Comparison of ENCODE assay signal across 1 cellular context in the genomic region with DNA sequence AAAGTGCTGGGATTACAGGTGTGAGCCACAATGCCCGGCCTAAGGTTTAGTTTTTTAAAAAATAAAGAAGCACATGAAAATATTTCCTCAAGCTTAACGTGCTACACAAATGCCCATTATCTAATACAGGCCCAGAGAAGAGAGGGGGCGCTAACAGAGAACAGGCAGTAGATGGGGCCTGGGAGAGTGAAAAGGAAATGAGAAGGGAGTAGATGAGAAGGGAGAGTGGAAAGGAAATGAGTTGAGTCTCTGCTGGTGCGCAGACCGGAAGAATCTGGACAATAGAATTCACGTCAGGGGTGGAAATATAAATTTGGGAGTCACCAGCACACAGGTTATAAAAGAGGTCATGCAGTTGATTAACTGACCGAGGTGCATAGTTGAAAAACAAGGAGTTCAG.
TF ChIP-seq lines count a peak whose summit lies in the region.

No MANE protein-coding gene starts in this region.

TF ChIP-seq in H1, 55 proteins besides CTCF, POLR2A, EP300 and RAD21:
- no peak for TF ChIP-seq BCL11A (IDR thresholded peaks at IDR 0.05; ENCODE audit: low read depth in 2 of 2, low read length in 2 of 2)
- TF ChIP-seq HDAC2 (IDR thresholded peaks at IDR 0.05; ENCODE audit: borderline replicate concordance in 1 of 2, low read depth in 2 of 2, low read length in 2 of 2), result no peak
- TF ChIP-seq YY1 (IDR thresholded peaks at IDR 0.05; ENCODE audit: low read depth, low read length), result no peak
- no peak for TF ChIP-seq NANOG (IDR thresholded peaks at IDR 0.05; ENCODE audit: insufficient read depth, low read depth, low read length, poor library complexity, severe bottlenecking)
- TF ChIP-seq TAF7 (optimal IDR thresholded peaks at IDR 0.05; ENCODE audit: borderline replicate concordance, low read depth, low read length), result no peak
- no peak for TF ChIP-seq RNF2 (IDR thresholded peaks at IDR 0.05; ENCODE audit: borderline replicate concordance, low read depth, low read length, missing control alignments, poor library complexity, severe bottlenecking)
